15 cellular contexts compared by ENCODE assay signal in genomic region chr9:13070612-13071595, GRCh38.
"Had no signal": no experiment of that assay in that cellular context is flagged by ENCODE, and none has a peak within 500 bp of the region (broad histone marks: within the 10 kb centered on the region; RNA-seq: fewer than 3 reads in every experiment).

No MANE protein-coding gene starts in this region.

- DNase-seq: activated CD4-positive, alpha-beta T cell treated with anti-CD3 and anti-CD28 coated beads, Interleukin-2, amount 10 ng/mL, durations not matched to agents 7 days and 5 days; activated CD4-positive, CD25-positive, alpha-beta regulatory T cell; activated naive CD4-positive, alpha-beta T cell treated with anti-CD3 and anti-CD28 coated beads for 36 hours; activated T-cell treated with anti-CD3 and anti-CD28 coated beads for 4 hours; glutamatergic neuron; immature natural killer cell; left cardiac atrium; natural killer cell; ovary; stimulated activated CD4-positive, alpha-beta T cell treated with anti-CD3 and anti-CD28 coated beads, Interleukin-4, amount 100 ng/mL, for 4 hours; stomach had no signal

- H3K36me3 ChIP-seq: cardiac muscle cell, ovary, stomach, thoracic aorta had no signal

- H3K9me3 ChIP-seq: ovary had no signal

- H3K4me3 ChIP-seq: cardiac muscle cell, ovary, stomach, thoracic aorta had no signal

- H3K27ac ChIP-seq: cardiac muscle cell, ovary, stomach, thoracic aorta had no signal

- H3K27me3 ChIP-seq: cardiac muscle cell, ovary, stomach had no signal

- ATAC-seq: activated T-helper 17 cell treated with anti-CD3 and anti-CD28 coated beads, Interleukin-2, amount 50 U/mL, for 72 hours; esophagus mucosa; left cardiac atrium; natural killer cell had no signal

- H3K4me1 ChIP-seq: stomach had no signal
